Comparison of ENCODE assay signal across 8 cellular contexts in genomic region chr2:28391564-28392296, GRCh38. TPM values are rescaled to one million over a fixed set of nuclear protein-coding genes. Genes with fewer than 3 reads are reported as not detected.
A peak's percentile ranks its signal among the peaks of the same experiment; 100 is the strongest.
DNase-seq lines count a peak whose midpoint lies in the region; ATAC-seq and TF ChIP-seq lines count a peak whose summit lies in the region.

No MANE protein-coding gene starts in this region.

- peak overlapping the region; percentile 53 for H3K4me3 ChIP-seq in lower leg skin (ENCODE audit: low read depth, poor library complexity, severe bottlenecking)

- ATAC-seq in GM18861 (IDR thresholded peaks at IDR 0.05; ENCODE audit: unreplicated experiment) (peak; percentile 25), HG03066 (IDR thresholded peaks at IDR 0.05; ENCODE audit: low read depth, unreplicated experiment) (peak; percentile 15)

- DNase-seq in AG08395 (ENCODE audit: low spot score) = peak; percentile 76
- peak; percentile 46 for DNase-seq in NCI-H2196 treated with DMSO at 0.1 percent for 48 hours (lab: John Stamatoyannopoulos, UW; ENCODE audit: unreplicated experiment)
- DNase-seq in activated CD4-positive, alpha-beta T cell treated with anti-CD3 and anti-CD28 coated beads, Interleukin-2, amount 10 ng/mL, durations not matched to agents 24 days and 14 days = peak; percentile 89
- DNase-seq in dermis blood vessel endothelial cell = peak; percentile 90
- peak; percentile 97 to 99 for DNase-seq in lower leg skin (ENCODE audit: low spot score in 2 of 2)
- DNase-seq in stimulated activated CD8-positive, alpha-beta memory T cell treated with anti-CD3 and anti-CD28 coated beads, Interleukin-15, amount 100 ng/mL, for 1 hour (ENCODE audit: low read depth) = peak; percentile 44

- TF ChIP-seq POLR2A in lower leg skin (IDR thresholded peaks at IDR 0.05) = no peak

- peaks cover 12% of the 10 kb centered on the region for H3K36me3 Mint-ChIP-seq in activated CD4-positive, alpha-beta T cell treated with anti-CD3 and anti-CD28 coated beads, Interleukin-2, amount 10 ng/mL, durations not matched to agents 24 days and 14 days (ENCODE audit: low read depth)

- peaks cover 5% of the 10 kb centered on the region for H3K9me3 Mint-ChIP-seq in activated CD4-positive, alpha-beta T cell treated with anti-CD3 and anti-CD28 coated beads, Interleukin-2, amount 10 ng/mL, durations not matched to agents 24 days and 14 days

- H3K4me3 Mint-ChIP-seq in activated CD4-positive, alpha-beta T cell treated with anti-CD3 and anti-CD28 coated beads, Interleukin-2, amount 10 ng/mL, durations not matched to agents 24 days and 14 days = no peak overlapping the region

- H3K27ac Mint-ChIP-seq in activated CD4-positive, alpha-beta T cell treated with anti-CD3 and anti-CD28 coated beads, Interleukin-2, amount 10 ng/mL, durations not matched to agents 24 days and 14 days = peak overlapping the region; percentile 91

- intact Hi-C loops in activated CD4-positive, alpha-beta T cell treated with anti-CD3 and anti-CD28 coated beads, Interleukin-2, amount 10 ng/mL, durations not matched to agents 24 days and 14 days (cut with micrococcal nuclease) = loop anchor here (1.0 to 5.0 kb wide), 12 partner anchors 19 to 1179 kb away; partner anchors contain the start of genes ATRAID, BABAM2, CCDC121 and GPN1
- intact Hi-C loops in lower leg skin (cut with DNase I; ENCODE audit: low total_unique reads) = no loop called here

- no peak for TF ChIP-seq CTCF in lower leg skin (IDR thresholded peaks at IDR 0.05)

- WGBS in lower leg skin, 2 donors = 0 to 1% methylated on average over 50 to 66 of the region's 70 CpGs

- peaks cover 2% of the 10 kb centered on the region for H3K27me3 Mint-ChIP-seq in activated CD4-positive, alpha-beta T cell treated with anti-CD3 and anti-CD28 coated beads, Interleukin-2, amount 10 ng/mL, durations not matched to agents 24 days and 14 days

- H3K4me1 Mint-ChIP-seq in activated CD4-positive, alpha-beta T cell treated with anti-CD3 and anti-CD28 coated beads, Interleukin-2, amount 10 ng/mL, durations not matched to agents 24 days and 14 days = peaks cover 37% of the 10 kb centered on the region

RNA-seq across cellular contexts. Expression of gene FOSL2, which starts 0.9 kb away (rescaled TPM):
- 73.2 and 80.6 TPM in 2 replicates for total RNA-seq in activated CD4-positive, alpha-beta T cell treated with anti-CD3 and anti-CD28 coated beads, Interleukin-2, amount 10 ng/mL, durations not matched to agents 24 days and 14 days
- total RNA-seq in dermis blood vessel endothelial cell (58.4 and 59.1 TPM in 2 replicates), lower leg skin (100 to 1,000 TPM; 189 to 423 (median 301) TPM)

Comparison
In these comparisons a context has a peak if more than half of its experiments do, and no peak if none do; other contexts are left out.
1. Peak in every context shown above with its lines: DNase-seq, ATAC-seq and H3K4me3 ChIP-seq.
2. DNase-seq: peak in every context shown above with its lines; median percentile 98 in lower leg skin; 90 in dermis blood vessel endothelial cell; 89 in activated CD4-positive, alpha-beta T cell treated with anti-CD3 and anti-CD28 coated beads, Interleukin-2, amount 10 ng/mL, durations not matched to agents 24 days and 14 days; 76 in AG08395; 46 in NCI-H2196 treated with DMSO at 0.1 percent for 48 hours; 44 in stimulated activated CD8-positive, alpha-beta memory T cell treated with anti-CD3 and anti-CD28 coated beads, Interleukin-15, amount 100 ng/mL, for 1 hour.